In genomic region chr19:46435689-46436088, GRCh38 we compare ENCODE assay signal across 13 cellular contexts. TPM values are rescaled to one million over a fixed set of nuclear protein-coding genes. Genes with fewer than 3 reads are reported as not detected.
"Had no signal": no experiment of that assay in that cellular context is flagged by ENCODE, and none has a peak within 500 bp of the region (broad histone marks: within the 10 kb centered on the region; RNA-seq: fewer than 3 reads in every experiment).

No MANE protein-coding gene starts in this region.

RNA-seq across cellular contexts. Expression of gene PNMA8C, which starts 7.0 kb away (rescaled TPM):
- total RNA-seq: activated B cell treated with CpG ODN at 0.5 μM for 24 hours; activated CD4-positive, alpha-beta memory T cell treated with anti-CD3 and anti-CD28 coated beads for 36 hours; activated CD4-positive, alpha-beta memory T cell treated with anti-CD3 and anti-CD28 coated beads, Interleukin-2, amount 10 ng/mL, durations not matched to agents 7 days and 5 days; activated CD4-positive, alpha-beta T cell treated with anti-CD3 and anti-CD28 coated beads for 36 hours; activated CD4-positive, alpha-beta T cell treated with anti-CD3 and anti-CD28 coated beads, Interleukin-2, amount 10 ng/mL, durations not matched to agents 24 days and 14 days; activated CD4-positive, alpha-beta T cell treated with anti-CD3 and anti-CD28 coated beads, Interleukin-2, amount 10 ng/mL, durations not matched to agents 7 days and 5 days; activated CD8-positive, alpha-beta memory T cell treated with anti-CD3 and anti-CD28 coated beads for 36 hours; activated CD8-positive, alpha-beta memory T cell treated with anti-CD3 and anti-CD28 coated beads, Interleukin-2, amount 10 ng/mL, durations not matched to agents 7 days and 5 days; activated CD8-positive, alpha-beta T cell treated with anti-CD3 and anti-CD28 coated beads for 36 hours; T-helper 1 cell treated with Interleukin-12 subunit alpha and Interleukin-12 subunit beta and Interleukin-4 antibody, amounts not matched to agents 30 ng/mL and 1 ng/mL, for 36 hours; T-helper 2 cell treated with Interferon-gamma antibody and Interleukin-4, amounts not matched to agents 100 ng/mL and 5 ng/mL, for 36 hours had no signal

RNA-seq across cellular contexts. Expression of gene CCDC8, which starts 22.3 kb away (rescaled TPM):
- total RNA-seq: activated B cell treated with CpG ODN at 0.5 μM for 24 hours; activated CD4-positive, alpha-beta memory T cell treated with anti-CD3 and anti-CD28 coated beads for 36 hours; activated CD4-positive, alpha-beta memory T cell treated with anti-CD3 and anti-CD28 coated beads, Interleukin-2, amount 10 ng/mL, durations not matched to agents 7 days and 5 days; activated CD4-positive, alpha-beta T cell treated with anti-CD3 and anti-CD28 coated beads for 36 hours; activated CD4-positive, alpha-beta T cell treated with anti-CD3 and anti-CD28 coated beads, Interleukin-2, amount 10 ng/mL, durations not matched to agents 24 days and 14 days; activated CD4-positive, alpha-beta T cell treated with anti-CD3 and anti-CD28 coated beads, Interleukin-2, amount 10 ng/mL, durations not matched to agents 7 days and 5 days; activated CD8-positive, alpha-beta memory T cell treated with anti-CD3 and anti-CD28 coated beads for 36 hours; activated CD8-positive, alpha-beta memory T cell treated with anti-CD3 and anti-CD28 coated beads, Interleukin-2, amount 10 ng/mL, durations not matched to agents 7 days and 5 days; activated CD8-positive, alpha-beta T cell treated with anti-CD3 and anti-CD28 coated beads for 36 hours; activated CD8-positive, alpha-beta T cell treated with anti-CD3 and anti-CD28 coated beads, Interleukin-2, amount 10 ng/mL, durations not matched to agents 7 days and 5 days; T-helper 1 cell treated with Interleukin-12 subunit alpha and Interleukin-12 subunit beta and Interleukin-4 antibody, amounts not matched to agents 30 ng/mL and 1 ng/mL, for 36 hours; T-helper 17 cell; T-helper 2 cell treated with Interferon-gamma antibody and Interleukin-4, amounts not matched to agents 100 ng/mL and 5 ng/mL, for 36 hours had no signal

RNA-seq across cellular contexts. Expression of gene PNMA8A, which starts 35.7 kb away (rescaled TPM):
- total RNA-seq: activated B cell treated with CpG ODN at 0.5 μM for 24 hours; activated CD4-positive, alpha-beta memory T cell treated with anti-CD3 and anti-CD28 coated beads, Interleukin-2, amount 10 ng/mL, durations not matched to agents 7 days and 5 days; activated CD4-positive, alpha-beta T cell treated with anti-CD3 and anti-CD28 coated beads for 36 hours; activated CD4-positive, alpha-beta T cell treated with anti-CD3 and anti-CD28 coated beads, Interleukin-2, amount 10 ng/mL, durations not matched to agents 24 days and 14 days; activated CD4-positive, alpha-beta T cell treated with anti-CD3 and anti-CD28 coated beads, Interleukin-2, amount 10 ng/mL, durations not matched to agents 7 days and 5 days; activated CD8-positive, alpha-beta T cell treated with anti-CD3 and anti-CD28 coated beads for 36 hours; activated CD8-positive, alpha-beta T cell treated with anti-CD3 and anti-CD28 coated beads, Interleukin-2, amount 10 ng/mL, durations not matched to agents 7 days and 5 days; T-helper 1 cell treated with Interleukin-12 subunit alpha and Interleukin-12 subunit beta and Interleukin-4 antibody, amounts not matched to agents 30 ng/mL and 1 ng/mL, for 36 hours; T-helper 17 cell; T-helper 2 cell treated with Interferon-gamma antibody and Interleukin-4, amounts not matched to agents 100 ng/mL and 5 ng/mL, for 36 hours had no signal

RNA-seq across cellular contexts. Expression of gene PNMA8B, which starts 60.0 kb away (rescaled TPM):
- total RNA-seq: activated CD4-positive, alpha-beta T cell treated with anti-CD3 and anti-CD28 coated beads, Interleukin-2, amount 10 ng/mL, durations not matched to agents 24 days and 14 days; activated CD8-positive, alpha-beta memory T cell treated with anti-CD3 and anti-CD28 coated beads, Interleukin-2, amount 10 ng/mL, durations not matched to agents 7 days and 5 days; activated CD8-positive, alpha-beta T cell treated with anti-CD3 and anti-CD28 coated beads for 36 hours; T-helper 1 cell treated with Interleukin-12 subunit alpha and Interleukin-12 subunit beta and Interleukin-4 antibody, amounts not matched to agents 30 ng/mL and 1 ng/mL, for 36 hours; T-helper 2 cell treated with Interferon-gamma antibody and Interleukin-4, amounts not matched to agents 100 ng/mL and 5 ng/mL, for 36 hours had no signal
